In genomic region chr15:50794102-50794501, GRCh38 we compare ENCODE assay signal across 26 cellular contexts.
"Had no signal": no experiment of that assay in that cellular context is flagged by ENCODE, and none has a peak within 500 bp of the region (broad histone marks: within the 10 kb centered on the region; RNA-seq: fewer than 3 reads in every experiment).

No MANE protein-coding gene starts in this region.

- H3K4me1 Mint-ChIP-seq: activated CD8-positive, alpha-beta memory T cell treated with anti-CD3 and anti-CD28 coated beads, Interleukin-2, amount 10 ng/mL, durations not matched to agents 7 days and 5 days; central memory CD8-positive, alpha-beta T cell; naive thymus-derived CD8-positive, alpha-beta T cell; neural progenitor cell had no signal

- H3K9me3 ChIP-seq: esophagus squamous epithelium, heart right ventricle, psoas muscle, uterus had no signal

- H3K79me2 ChIP-seq: parathyroid adenoma had no signal

- H3K27ac ChIP-seq: epithelial cell of prostate, esophagus squamous epithelium, heart right ventricle, neural progenitor cell, parathyroid adenoma, psoas muscle, uterus had no signal

- H3K9ac ChIP-seq: neural progenitor cell, parathyroid adenoma had no signal

- H3K36me3 Mint-ChIP-seq: activated CD8-positive, alpha-beta memory T cell treated with anti-CD3 and anti-CD28 coated beads, Interleukin-2, amount 10 ng/mL, durations not matched to agents 7 days and 5 days; activated naive CD4-positive, alpha-beta T cell treated with anti-CD3 and anti-CD28 coated beads, Interleukin-2, amount 50 U/mL, for 72 hours; naive thymus-derived CD8-positive, alpha-beta T cell; neural progenitor cell had no signal

- DNase-seq: activated CD4-positive, alpha-beta T cell treated with anti-CD3 and anti-CD28 coated beads for 36 hours; activated CD4-positive, CD25-positive, alpha-beta regulatory T cell; activated CD8-positive, alpha-beta memory T cell treated with anti-CD3 and anti-CD28 coated beads, Interleukin-2, amount 10 ng/mL, durations not matched to agents 7 days and 5 days; activated CD8-positive, alpha-beta T cell treated with anti-CD3 and anti-CD28 coated beads, Interleukin-2, amount 10 ng/mL, durations not matched to agents 7 days and 5 days; activated naive CD4-positive, alpha-beta T cell; activated T-cell treated with anti-CD3 and anti-CD28 coated beads, Interleukin-2, amount 50 U/mL, for 48 hours; anterior cingulate cortex; dermis blood vessel endothelial cell; effector CD4-positive, alpha-beta T cell; esophagus squamous epithelium; foreskin melanocyte; heart right ventricle; left ventricle myocardium superior; naive thymus-derived CD8-positive, alpha-beta T cell; occipital lobe; psoas muscle; stimulated activated CD4-positive, alpha-beta T cell treated with anti-CD3 and anti-CD28 coated beads, Interleukin-2, amount 100 ng/mL, for 48 hours; stimulated activated naive CD4-positive, alpha-beta T cell treated with Interleukin-2 at 50 U/mL for 16 hours; trophoblast cell; uterus had no signal

- H3K4me3 Mint-ChIP-seq: activated CD4-positive, alpha-beta T cell treated with anti-CD3 and anti-CD28 coated beads for 36 hours; activated CD8-positive, alpha-beta memory T cell treated with anti-CD3 and anti-CD28 coated beads, Interleukin-2, amount 10 ng/mL, durations not matched to agents 7 days and 5 days; activated CD8-positive, alpha-beta T cell treated with anti-CD3 and anti-CD28 coated beads, Interleukin-2, amount 10 ng/mL, durations not matched to agents 7 days and 5 days; central memory CD8-positive, alpha-beta T cell; naive thymus-derived CD8-positive, alpha-beta T cell; neural progenitor cell; T-helper 2 cell treated with Interferon-gamma antibody and Interleukin-4, amounts not matched to agents 5 μg/mL and 100 μg/mL, for 36 hours had no signal

- ATAC-seq: activated CD4-positive, alpha-beta T cell treated with anti-CD3 and anti-CD28 coated beads for 36 hours; activated CD8-positive, alpha-beta memory T cell treated with anti-CD3 and anti-CD28 coated beads, Interleukin-2, amount 10 ng/mL, durations not matched to agents 7 days and 5 days; activated CD8-positive, alpha-beta T cell treated with anti-CD3 and anti-CD28 coated beads, Interleukin-2, amount 10 ng/mL, durations not matched to agents 7 days and 5 days; activated naive CD4-positive, alpha-beta T cell treated with anti-CD3 and anti-CD28 coated beads, Interleukin-2, amount 50 U/mL, for 72 hours; heart right ventricle; left ventricle myocardium superior; naive thymus-derived CD8-positive, alpha-beta T cell; psoas muscle had no signal

- H3K4me3 ChIP-seq: esophagus squamous epithelium, heart right ventricle, neural progenitor cell, psoas muscle, uterus had no signal

- H3K4me2 ChIP-seq: neural progenitor cell had no signal

- H3K36me3 ChIP-seq: esophagus squamous epithelium, heart right ventricle, neural progenitor cell, uterus had no signal

- H2AFZ ChIP-seq: neural progenitor cell, parathyroid adenoma had no signal

- H3K27me3 Mint-ChIP-seq: activated CD4-positive, alpha-beta T cell treated with anti-CD3 and anti-CD28 coated beads for 36 hours; activated CD8-positive, alpha-beta memory T cell treated with anti-CD3 and anti-CD28 coated beads, Interleukin-2, amount 10 ng/mL, durations not matched to agents 7 days and 5 days; central memory CD8-positive, alpha-beta T cell; naive thymus-derived CD8-positive, alpha-beta T cell had no signal

- H3K27me3 ChIP-seq: esophagus squamous epithelium, heart right ventricle, neural progenitor cell, uterus had no signal

- H3K27ac Mint-ChIP-seq: activated CD4-positive, alpha-beta T cell treated with anti-CD3 and anti-CD28 coated beads for 36 hours; activated CD8-positive, alpha-beta memory T cell treated with anti-CD3 and anti-CD28 coated beads, Interleukin-2, amount 10 ng/mL, durations not matched to agents 7 days and 5 days; activated CD8-positive, alpha-beta T cell treated with anti-CD3 and anti-CD28 coated beads, Interleukin-2, amount 10 ng/mL, durations not matched to agents 7 days and 5 days; activated naive CD4-positive, alpha-beta T cell treated with anti-CD3 and anti-CD28 coated beads, Interleukin-2, amount 50 U/mL, for 72 hours; naive thymus-derived CD8-positive, alpha-beta T cell; neural progenitor cell; T-helper 2 cell treated with Interferon-gamma antibody and Interleukin-4, amounts not matched to agents 5 μg/mL and 100 μg/mL, for 36 hours had no signal

- H3K9me3 Mint-ChIP-seq: activated naive CD4-positive, alpha-beta T cell treated with anti-CD3 and anti-CD28 coated beads, Interleukin-2, amount 50 U/mL, for 72 hours; central memory CD8-positive, alpha-beta T cell; naive thymus-derived CD8-positive, alpha-beta T cell; neural progenitor cell; T-helper 2 cell treated with Interferon-gamma antibody and Interleukin-4, amounts not matched to agents 5 μg/mL and 100 μg/mL, for 36 hours had no signal

- H3K4me1 ChIP-seq: heart right ventricle, parathyroid adenoma, uterus had no signal
